Comparison of ENCODE assay signal across 11 cellular contexts in genomic region chr2:143282684-143283083, GRCh38.
DNase-seq lines count a peak whose midpoint lies in the region; ATAC-seq and TF ChIP-seq lines count a peak whose summit lies in the region.
"Had no signal": no experiment of that assay in that cellular context is flagged by ENCODE, and none has a peak within 500 bp of the region (broad histone marks: within the 10 kb centered on the region; RNA-seq: fewer than 3 reads in every experiment).

No MANE protein-coding gene starts in this region.

- no peak overlapping the region for H3K4me2 ChIP-seq in HCT116 (ENCODE audit: low read length)

- ATAC-seq in HCT116: peak; percentile 63
- no peak for ATAC-seq in activated CD8-positive, alpha-beta T cell treated with anti-CD3 and anti-CD28 coated beads, Interleukin-2, amount 10 ng/mL, durations not matched to agents 7 days and 5 days

- no peak overlapping the region for H3K27ac ChIP-seq in HCT116 (ENCODE audit: low read depth, low read length)
- H3K27ac ChIP-seq in liver (ENCODE audit: low read depth in 1 of 2, low read length in 2 of 2): no peak overlapping the region

- H2AFZ ChIP-seq in HCT116 (ENCODE audit: low read depth, low read length, poor library complexity, severe bottlenecking): no peak overlapping the region

- RAD21 ChIA-PET in HCT116 (lab: Charles Lee; ENCODE audit: low non-redundant PET in 1 of 2, low total read pairs in 2 of 2, uncharacterized antibody in 2 of 2, unreplicated experiment in 2 of 2): no interaction called here

- TF ChIP-seq RAD21 in HCT116 (IDR thresholded peaks at IDR 0.05; ENCODE audit: low read depth) (no peak), liver (IDR thresholded peaks at IDR 0.05) (no peak)

- CTCF ChIA-PET in HCT116 (lab: Charles Lee): no interaction called here
- CTCF ChIA-PET in activated CD8-positive, alpha-beta T cell treated with anti-CD3 and anti-CD28 coated beads, Interleukin-2, amount 10 ng/mL, durations not matched to agents 7 days and 5 days (lab: Charles Lee): interaction anchor here (0.7 to 9.3 kb wide), 7 partner anchors 17 to 248 kb away, joined by 3 to 96 read pairs (median 13); no protein-coding TSS in a partner anchor

- no peak overlapping the region for H3K4me3 ChIP-seq in HCT116 (replicated peaks in 1 of 2; ENCODE audit: low read depth in 1 of 2, low read length in 2 of 2)
- no peak overlapping the region for H3K4me3 ChIP-seq in liver (ENCODE audit: low read depth in 1 of 3, low read length in 3 of 3)

- no peaks in the 10 kb centered on the region for H3K27me3 Mint-ChIP-seq in activated CD8-positive, alpha-beta T cell treated with anti-CD3 and anti-CD28 coated beads, Interleukin-2, amount 10 ng/mL, durations not matched to agents 7 days and 5 days (ENCODE audit: low read depth)
- H3K27me3 Mint-ChIP-seq: brain had no signal

- 90% methylated on average over 6 of the region's 6 CpGs for WGBS in liver

- no peaks in the 10 kb centered on the region for H4K20me1 ChIP-seq in HCT116 (ENCODE audit: insufficient read depth)

- H3K79me2 ChIP-seq in HCT116 (ENCODE audit: insufficient read depth, low read length): no peaks in the 10 kb centered on the region

- TF ChIP-seq POLR2A in HCT116 (IDR thresholded peaks at IDR 0.05; ENCODE audit: borderline replicate concordance, extremely low read depth, insufficient read depth, insufficient read length): no peak

- peak in 2 of 3 experiments; percentile 55 to 57; a peak in 4 of 6 replicates for TF ChIP-seq CTCF in HCT116 (IDR thresholded peaks at IDR 0.05 in 2 of 3, conservative IDR thresholded peaks at IDR 0.05 in 1 of 3; ENCODE audit: borderline replicate concordance in 1 of 3, insufficient read depth in 1 of 3, low read depth in 2 of 3, low read length in 2 of 3)
- peak; percentile 7 for TF ChIP-seq CTCF in liver (IDR thresholded peaks at IDR 0.05; ENCODE audit: low read depth, low read length, missing input control)

- DNase-seq in CMK (ENCODE audit: low read depth) (peak; percentile 14), HCT116 (ENCODE audit: low read depth, low spot score) (no peak), amygdala (lab: John Stamatoyannopoulos, UW) (no peak), NCI-H146 treated with DMSO at 0.1 percent for 48 hours (lab: John Stamatoyannopoulos, UW; ENCODE audit: unreplicated experiment) (no peak), NCI-H510A (lab: John Stamatoyannopoulos, UW) (no peak), posterior cingulate gyrus (no peak)
- DNase-seq in activated CD8-positive, alpha-beta T cell treated with anti-CD3 and anti-CD28 coated beads, Interleukin-2, amount 10 ng/mL, durations not matched to agents 7 days and 5 days: peak; percentile 51
- DNase-seq: GF-D8, hypothalamus had no signal

- no peak overlapping the region for H3K4me3 Mint-ChIP-seq in activated CD8-positive, alpha-beta T cell treated with anti-CD3 and anti-CD28 coated beads, Interleukin-2, amount 10 ng/mL, durations not matched to agents 7 days and 5 days
- H3K4me3 Mint-ChIP-seq: brain had no signal

- no TSS peak for BruUV-seq in HCT116 (replicated peaks; lab: Mats Ljungman, UMichigan)

- H3K9me2 ChIP-seq in HCT116 (ENCODE audit: insufficient read depth): no peaks in the 10 kb centered on the region

- H3K36me3 ChIP-seq in HCT116 (ENCODE audit: control insufficient read depth in 1 of 2, insufficient read depth in 2 of 2, low read length in 2 of 2) (no peaks in the 10 kb centered on the region), liver (ENCODE audit: control insufficient read depth in 4 of 4, insufficient read depth in 3 of 4, low read depth in 1 of 4, low read length in 3 of 4) (no peaks in the 10 kb centered on the region)

- H3K9ac ChIP-seq in HCT116 (ENCODE audit: low read length): no peak overlapping the region
- no peak overlapping the region for H3K9ac ChIP-seq in liver (ENCODE audit: low read depth in 1 of 2, low read length in 2 of 2)

- H3K9me3 Mint-ChIP-seq in activated CD8-positive, alpha-beta T cell treated with anti-CD3 and anti-CD28 coated beads, Interleukin-2, amount 10 ng/mL, durations not matched to agents 7 days and 5 days (ENCODE audit: insufficient read depth): no peaks in the 10 kb centered on the region

- H3K9me3 ChIP-seq in HCT116 (ENCODE audit: control insufficient read depth in 1 of 2, insufficient read depth in 1 of 2, low read depth in 1 of 2, low read length in 2 of 2): no peaks in the 10 kb centered on the region
- H3K9me3 ChIP-seq in liver (ENCODE audit: control insufficient read depth in 4 of 4, low read length in 3 of 4): no peaks in the 10 kb centered on the region

- peaks cover 13% of the 10 kb centered on the region for H3K4me1 Mint-ChIP-seq in activated CD8-positive, alpha-beta T cell treated with anti-CD3 and anti-CD28 coated beads, Interleukin-2, amount 10 ng/mL, durations not matched to agents 7 days and 5 days (ENCODE audit: low read depth)

- peaks cover 24% of the 10 kb centered on the region for H3K36me3 Mint-ChIP-seq in activated CD8-positive, alpha-beta T cell treated with anti-CD3 and anti-CD28 coated beads, Interleukin-2, amount 10 ng/mL, durations not matched to agents 7 days and 5 days (ENCODE audit: low read depth)
- H3K36me3 Mint-ChIP-seq: brain had no signal

- no peaks in the 10 kb centered on the region for H3K27me3 ChIP-seq in HCT116 (ENCODE audit: insufficient read depth, low read length)
- H3K27me3 ChIP-seq in liver (ENCODE audit: control insufficient read depth in 4 of 4, insufficient read depth in 4 of 4, low read length in 3 of 4): no peaks in the 10 kb centered on the region

- no peaks in the 10 kb centered on the region for H3K4me1 ChIP-seq in HCT116 (ENCODE audit: control insufficient read depth in 1 of 2, insufficient read depth in 2 of 2, low read length in 2 of 2)
- H3K4me1 ChIP-seq in liver (ENCODE audit: control insufficient read depth in 4 of 4, insufficient read depth in 4 of 4, low read length in 3 of 4): no peaks in the 10 kb centered on the region

- intact Hi-C loops in HCT116 (cut with micrococcal nuclease): no loop called here
- intact Hi-C loops in posterior cingulate gyrus (cut with DNase I): no loop called here

- no peak overlapping the region for H3K27ac Mint-ChIP-seq in activated CD8-positive, alpha-beta T cell treated with anti-CD3 and anti-CD28 coated beads, Interleukin-2, amount 10 ng/mL, durations not matched to agents 7 days and 5 days
- H3K27ac Mint-ChIP-seq: brain had no signal

- POLR2A ChIA-PET in HCT116 (lab: Charles Lee): no interaction called here
- POLR2A ChIA-PET in activated CD8-positive, alpha-beta T cell treated with anti-CD3 and anti-CD28 coated beads, Interleukin-2, amount 10 ng/mL, durations not matched to agents 7 days and 5 days (lab: Charles Lee): no interaction called here

TF ChIP-seq in HCT116, 20 proteins besides CTCF, POLR2A, EP300 and RAD21 (continues in another document):
- TF ChIP-seq EZH2phosphoT487 (IDR thresholded peaks at IDR 0.05; ENCODE audit: borderline replicate concordance): no peak
- no peak for TF ChIP-seq CBX3 (IDR thresholded peaks at IDR 0.05; ENCODE audit: low read depth)
- no peak for TF ChIP-seq MAX (IDR thresholded peaks at IDR 0.05)
- TF ChIP-seq EZH2 (IDR thresholded peaks at IDR 0.05): no peak
- TF ChIP-seq TCF7L2 (IDR thresholded peaks at IDR 0.05; ENCODE audit: borderline replicate concordance, extremely low read depth, insufficient read depth, insufficient read length): no peak
- no peak for TF ChIP-seq SP1 (IDR thresholded peaks at IDR 0.05; ENCODE audit: low read depth)

TF ChIP-seq in liver, 16 proteins besides CTCF, POLR2A, EP300 and RAD21 (continues in another document):
- TF ChIP-seq REST (IDR thresholded peaks at IDR 0.05) (no peak), MAX (IDR thresholded peaks at IDR 0.05) (no peak), ATF3 (IDR thresholded peaks at IDR 0.05) (no peak), YY1 (IDR thresholded peaks at IDR 0.05) (no peak), EGR1 (IDR thresholded peaks at IDR 0.05; ENCODE audit: low read depth in 2 of 2) (no peak), TAF1 (conservative IDR thresholded peaks at IDR 0.05) (no peak)

Comparison
In these comparisons a context has a peak if more than half of its experiments do, and no peak if none do; other contexts are left out.
1. DNase-seq: peak in CMK (single experiment) and activated CD8-positive, alpha-beta T cell treated with anti-CD3 and anti-CD28 coated beads, Interleukin-2, amount 10 ng/mL, durations not matched to agents 7 days and 5 days (single experiment); none in HCT116 (single experiment), amygdala (0 of 56), NCI-H146 treated with DMSO at 0.1 percent for 48 hours (single experiment), NCI-H510A (single experiment) and posterior cingulate gyrus (0 of 10).